13 cellular contexts compared by ENCODE assay signal in genomic region chr2:30584116-30584515, GRCh38.
DNase-seq lines count a peak whose midpoint lies in the region; ATAC-seq and TF ChIP-seq lines count a peak whose summit lies in the region.
"Had no signal": no experiment of that assay in that cellular context is flagged by ENCODE, and none has a peak within 500 bp of the region (broad histone marks: within the 10 kb centered on the region; RNA-seq: fewer than 3 reads in every experiment).

No MANE protein-coding gene starts in this region.

- peak; percentile 83 for ATAC-seq in GM21529 (IDR thresholded peaks at IDR 0.05; ENCODE audit: unreplicated experiment)
- peak; percentile 72 for ATAC-seq in HG03521 (IDR thresholded peaks at IDR 0.05; ENCODE audit: unreplicated experiment)
- no peak for ATAC-seq in HG03457 (IDR thresholded peaks at IDR 0.05; ENCODE audit: unreplicated experiment)
- ATAC-seq in esophagus mucosa: no peak
- ATAC-seq: right lobe of liver had no signal

- no peak for TF ChIP-seq CTCF in GM12865 (IDR thresholded peaks at IDR 0.05; ENCODE audit: insufficient read depth, low read depth, low read length, missing control alignments)

- DNase-seq in GM12865 (ENCODE audit: low read depth) (peak; percentile 44), germinal center (ENCODE audit: low spot score) (peak; percentile 77), NCI-H748 treated with DMSO at 0.1 percent for 48 hours (lab: John Stamatoyannopoulos, UW) (no peak), NCI-H226 (no peak)
- DNase-seq: activated CD4-positive, alpha-beta T cell treated with anti-CD3 and anti-CD28 coated beads for 4 hours; activated naive CD4-positive, alpha-beta T cell treated with Interleukin-2 at 50 U/mL for 16 hours; dorsolateral prefrontal cortex; NCI-H1436 treated with DMSO at 0.1 percent for 48 hours; right lobe of liver had no signal

- no peak overlapping the region for H3K4me3 ChIP-seq in GM12865 (ENCODE audit: low read depth, low read length)
- H3K4me3 ChIP-seq: dorsolateral prefrontal cortex, right lobe of liver had no signal

Comparison
In these comparisons a context has a peak if more than half of its experiments do, and no peak if none do; other contexts are left out.
1. DNase-seq: peak in GM12865 (single experiment) and germinal center (single experiment); none in NCI-H748 treated with DMSO at 0.1 percent for 48 hours (single experiment) and NCI-H226 (single experiment).
2. ATAC-seq: peak in GM21529 (single experiment) and HG03521 (single experiment); none in HG03457 (single experiment) and esophagus mucosa (single experiment).